ENCODE assay signal across 2 cellular contexts in the genomic region with DNA sequence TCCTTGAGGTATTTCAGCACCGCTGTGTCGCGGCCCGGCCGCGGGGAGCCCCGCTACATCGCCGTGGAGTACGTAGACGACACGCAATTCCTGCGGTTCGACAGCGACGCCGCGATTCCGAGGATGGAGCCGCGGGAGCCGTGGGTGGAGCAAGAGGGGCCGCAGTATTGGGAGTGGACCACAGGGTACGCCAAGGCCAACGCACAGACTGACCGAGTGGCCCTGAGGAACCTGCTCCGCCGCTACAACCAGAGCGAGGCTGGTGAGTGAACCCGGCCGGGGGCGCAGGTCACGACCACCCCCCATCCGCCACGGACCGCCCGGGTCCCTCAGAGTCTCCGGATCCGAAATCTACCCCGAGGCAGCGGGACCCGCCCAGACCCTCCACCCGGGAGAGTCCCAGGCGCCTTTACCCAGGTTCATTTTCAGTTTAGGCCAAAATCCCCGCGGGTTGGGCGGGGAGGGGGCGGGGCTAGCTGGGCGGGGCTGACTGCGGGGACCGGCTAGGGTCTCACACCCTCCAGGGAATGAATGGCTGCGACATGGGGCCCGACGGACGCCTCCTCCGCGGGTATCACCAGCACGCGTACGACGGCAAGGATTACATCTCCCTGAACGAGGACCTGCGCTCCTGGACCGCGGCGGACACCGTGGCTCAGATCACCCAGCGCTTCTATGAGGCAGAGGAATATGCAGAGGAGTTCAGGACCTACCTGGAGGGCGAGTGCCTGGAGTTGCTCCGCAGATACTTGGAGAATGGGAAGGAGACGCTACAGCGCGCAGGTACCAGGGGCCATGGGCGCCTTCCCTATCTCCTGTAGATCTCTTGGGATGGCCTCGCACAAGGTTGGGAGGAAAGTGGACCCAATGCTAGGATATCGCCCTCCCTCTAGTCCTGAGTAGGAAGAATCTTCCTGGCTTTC.
TF ChIP-seq lines count a peak whose summit lies in the region.

No MANE protein-coding gene starts in this region.

TF ChIP-seq in WTC11, 78 proteins besides CTCF, POLR2A, EP300 and RAD21 (continued from another document and continues in another):
- TF ChIP-seq, protein P1, sequence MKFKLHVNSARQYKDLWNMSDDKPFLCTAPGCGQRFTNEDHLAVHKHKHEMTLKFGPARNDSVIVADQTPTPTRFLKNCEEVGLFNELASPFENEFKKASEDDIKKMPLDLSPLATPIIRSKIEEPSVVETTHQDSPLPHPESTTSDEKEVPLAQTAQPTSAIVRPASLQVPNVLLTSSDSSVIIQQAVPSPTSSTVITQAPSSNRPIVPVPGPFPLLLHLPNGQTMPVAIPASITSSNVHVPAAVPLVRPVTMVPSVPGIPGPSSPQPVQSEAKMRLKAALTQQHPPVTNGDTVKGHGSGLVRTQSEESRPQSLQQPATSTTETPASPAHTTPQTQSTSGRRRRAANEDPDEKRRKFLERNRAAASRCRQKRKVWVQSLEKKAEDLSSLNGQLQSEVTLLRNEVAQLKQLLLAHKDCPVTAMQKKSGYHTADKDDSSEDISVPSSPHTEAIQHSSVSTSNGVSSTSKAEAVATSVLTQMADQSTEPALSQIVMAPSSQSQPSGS (CRISPR knock-in tag; IDR thresholded peaks at IDR 0.05; ENCODE audit: borderline replicate concordance, low read depth) = no peak
- TF ChIP-seq NR2C2 (CRISPR knock-in tag; IDR thresholded peaks at IDR 0.05) (no peak), TCF7 (CRISPR knock-in tag; IDR thresholded peaks at IDR 0.05; ENCODE audit: low read depth) (no peak), SOX15 (CRISPR knock-in tag; IDR thresholded peaks at IDR 0.05) (no peak), NFYB (CRISPR knock-in tag; conservative IDR thresholded peaks at IDR 0.05; ENCODE audit: low read depth) (no peak), CREB1 (CRISPR knock-in tag; IDR thresholded peaks at IDR 0.05) (no peak), GABPB1 (CRISPR knock-in tag; IDR thresholded peaks at IDR 0.05) (no peak), FOXP1 (CRISPR knock-in tag; IDR thresholded peaks at IDR 0.05; ENCODE audit: borderline replicate concordance) (0 out of 2 replicates have a peak, but pooled peaks have one; percentile 25), ZBTB21 (CRISPR knock-in tag; IDR thresholded peaks at IDR 0.05; ENCODE audit: borderline replicate concordance) (0 out of 2 replicates have a peak, but pooled peaks have one; percentile 36), SP1 (CRISPR knock-in tag; conservative IDR thresholded peaks at IDR 0.05) (0 out of 2 replicates have a peak, but pooled peaks have one; percentile 17), ELF4 (CRISPR knock-in tag; IDR thresholded peaks at IDR 0.05; ENCODE audit: low read depth) (no peak), CREM (CRISPR knock-in tag; IDR thresholded peaks at IDR 0.05) (no peak), TP53 (CRISPR knock-in tag; IDR thresholded peaks at IDR 0.05) (0 out of 2 replicates have a peak, but pooled peaks have one; percentile 4), ZNF138 (CRISPR knock-in tag; conservative IDR thresholded peaks at IDR 0.05) (no peak), RORB (CRISPR knock-in tag; IDR thresholded peaks at IDR 0.05) (no peak)
- TF ChIP-seq, protein P2, sequence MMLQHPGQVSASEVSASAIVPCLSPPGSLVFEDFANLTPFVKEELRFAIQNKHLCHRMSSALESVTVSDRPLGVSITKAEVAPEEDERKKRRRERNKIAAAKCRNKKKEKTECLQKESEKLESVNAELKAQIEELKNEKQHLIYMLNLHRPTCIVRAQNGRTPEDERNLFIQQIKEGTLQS (CRISPR knock-in tag; conservative IDR thresholded peaks at IDR 0.05) = no peak
- TF ChIP-seq, protein P3, sequence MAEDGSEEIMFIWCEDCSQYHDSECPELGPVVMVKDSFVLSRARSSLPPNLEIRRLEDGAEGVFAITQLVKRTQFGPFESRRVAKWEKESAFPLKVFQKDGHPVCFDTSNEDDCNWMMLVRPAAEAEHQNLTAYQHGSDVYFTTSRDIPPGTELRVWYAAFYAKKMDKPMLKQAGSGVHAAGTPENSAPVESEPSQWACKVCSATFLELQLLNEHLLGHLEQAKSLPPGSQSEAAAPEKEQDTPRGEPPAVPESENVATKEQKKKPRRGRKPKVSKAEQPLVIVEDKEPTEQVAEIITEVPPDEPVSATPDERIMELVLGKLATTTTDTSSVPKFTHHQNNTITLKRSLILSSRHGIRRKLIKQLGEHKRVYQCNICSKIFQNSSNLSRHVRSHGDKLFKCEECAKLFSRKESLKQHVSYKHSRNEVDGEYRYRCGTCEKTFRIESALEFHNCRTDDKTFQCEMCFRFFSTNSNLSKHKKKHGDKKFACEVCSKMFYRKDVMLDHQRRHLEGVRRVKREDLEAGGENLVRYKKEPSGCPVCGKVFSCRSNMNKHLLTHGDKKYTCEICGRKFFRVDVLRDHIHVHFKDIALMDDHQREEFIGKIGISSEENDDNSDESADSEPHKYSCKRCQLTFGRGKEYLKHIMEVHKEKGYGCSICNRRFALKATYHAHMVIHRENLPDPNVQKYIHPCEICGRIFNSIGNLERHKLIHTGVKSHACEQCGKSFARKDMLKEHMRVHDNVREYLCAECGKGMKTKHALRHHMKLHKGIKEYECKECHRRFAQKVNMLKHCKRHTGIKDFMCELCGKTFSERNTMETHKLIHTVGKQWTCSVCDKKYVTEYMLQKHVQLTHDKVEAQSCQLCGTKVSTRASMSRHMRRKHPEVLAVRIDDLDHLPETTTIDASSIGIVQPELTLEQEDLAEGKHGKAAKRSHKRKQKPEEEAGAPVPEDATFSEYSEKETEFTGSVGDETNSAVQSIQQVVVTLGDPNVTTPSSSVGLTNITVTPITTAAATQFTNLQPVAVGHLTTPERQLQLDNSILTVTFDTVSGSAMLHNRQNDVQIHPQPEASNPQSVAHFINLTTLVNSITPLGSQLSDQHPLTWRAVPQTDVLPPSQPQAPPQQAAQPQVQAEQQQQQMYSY (CRISPR knock-in tag; IDR thresholded peaks at IDR 0.05) = no peak
- TF ChIP-seq, protein P4, sequence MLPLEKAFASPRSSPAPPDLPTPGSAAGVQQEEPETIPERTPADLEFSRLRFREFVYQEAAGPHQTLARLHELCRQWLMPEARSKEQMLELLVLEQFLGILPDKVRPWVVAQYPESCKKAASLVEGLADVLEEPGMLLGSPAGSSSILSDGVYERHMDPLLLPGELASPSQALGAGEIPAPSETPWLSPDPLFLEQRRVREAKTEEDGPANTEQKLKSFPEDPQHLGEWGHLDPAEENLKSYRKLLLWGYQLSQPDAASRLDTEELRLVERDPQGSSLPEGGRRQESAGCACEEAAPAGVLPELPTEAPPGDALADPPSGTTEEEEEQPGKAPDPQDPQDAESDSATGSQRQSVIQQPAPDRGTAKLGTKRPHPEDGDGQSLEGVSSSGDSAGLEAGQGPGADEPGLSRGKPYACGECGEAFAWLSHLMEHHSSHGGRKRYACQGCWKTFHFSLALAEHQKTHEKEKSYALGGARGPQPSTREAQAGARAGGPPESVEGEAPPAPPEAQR (CRISPR knock-in tag; IDR thresholded peaks at IDR 0.05) = no peak
- TF ChIP-seq, protein P5, sequence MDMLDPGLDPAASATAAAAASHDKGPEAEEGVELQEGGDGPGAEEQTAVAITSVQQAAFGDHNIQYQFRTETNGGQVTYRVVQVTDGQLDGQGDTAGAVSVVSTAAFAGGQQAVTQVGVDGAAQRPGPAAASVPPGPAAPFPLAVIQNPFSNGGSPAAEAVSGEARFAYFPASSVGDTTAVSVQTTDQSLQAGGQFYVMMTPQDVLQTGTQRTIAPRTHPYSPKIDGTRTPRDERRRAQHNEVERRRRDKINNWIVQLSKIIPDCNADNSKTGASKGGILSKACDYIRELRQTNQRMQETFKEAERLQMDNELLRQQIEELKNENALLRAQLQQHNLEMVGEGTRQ (CRISPR knock-in tag; IDR thresholded peaks at IDR 0.05) = no peak

TF ChIP-seq in liver, 16 proteins besides CTCF, POLR2A, EP300 and RAD21 (continued from another document):
- TF ChIP-seq, protein P6, sequence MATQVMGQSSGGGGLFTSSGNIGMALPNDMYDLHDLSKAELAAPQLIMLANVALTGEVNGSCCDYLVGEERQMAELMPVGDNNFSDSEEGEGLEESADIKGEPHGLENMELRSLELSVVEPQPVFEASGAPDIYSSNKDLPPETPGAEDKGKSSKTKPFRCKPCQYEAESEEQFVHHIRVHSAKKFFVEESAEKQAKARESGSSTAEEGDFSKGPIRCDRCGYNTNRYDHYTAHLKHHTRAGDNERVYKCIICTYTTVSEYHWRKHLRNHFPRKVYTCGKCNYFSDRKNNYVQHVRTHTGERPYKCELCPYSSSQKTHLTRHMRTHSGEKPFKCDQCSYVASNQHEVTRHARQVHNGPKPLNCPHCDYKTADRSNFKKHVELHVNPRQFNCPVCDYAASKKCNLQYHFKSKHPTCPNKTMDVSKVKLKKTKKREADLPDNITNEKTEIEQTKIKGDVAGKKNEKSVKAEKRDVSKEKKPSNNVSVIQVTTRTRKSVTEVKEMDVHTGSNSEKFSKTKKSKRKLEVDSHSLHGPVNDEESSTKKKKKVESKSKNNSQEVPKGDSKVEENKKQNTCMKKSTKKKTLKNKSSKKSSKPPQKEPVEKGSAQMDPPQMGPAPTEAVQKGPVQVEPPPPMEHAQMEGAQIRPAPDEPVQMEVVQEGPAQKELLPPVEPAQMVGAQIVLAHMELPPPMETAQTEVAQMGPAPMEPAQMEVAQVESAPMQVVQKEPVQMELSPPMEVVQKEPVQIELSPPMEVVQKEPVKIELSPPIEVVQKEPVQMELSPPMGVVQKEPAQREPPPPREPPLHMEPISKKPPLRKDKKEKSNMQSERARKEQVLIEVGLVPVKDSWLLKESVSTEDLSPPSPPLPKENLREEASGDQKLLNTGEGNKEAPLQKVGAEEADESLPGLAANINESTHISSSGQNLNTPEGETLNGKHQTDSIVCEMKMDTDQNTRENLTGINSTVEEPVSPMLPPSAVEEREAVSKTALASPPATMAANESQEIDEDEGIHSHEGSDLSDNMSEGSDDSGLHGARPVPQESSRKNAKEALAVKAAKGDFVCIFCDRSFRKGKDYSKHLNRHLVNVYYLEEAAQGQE (IDR thresholded peaks at IDR 0.05) = no peak
- no peak for TF ChIP-seq HNF4G (IDR thresholded peaks at IDR 0.05)
- TF ChIP-seq FOXA2 (IDR thresholded peaks at IDR 0.05) = no peak
- TF ChIP-seq HNF4A (conservative IDR thresholded peaks at IDR 0.05) = no peak
TF ChIP-seq in liver: peak in this region for 0.
